17 cellular contexts compared by ENCODE assay signal in genomic region chr3:73469331-73469730, GRCh38.
"Had no signal": no experiment of that assay in that cellular context is flagged by ENCODE, and none has a peak within 500 bp of the region (broad histone marks: within the 10 kb centered on the region; RNA-seq: fewer than 3 reads in every experiment).

No MANE protein-coding gene starts in this region.

- H3K9me3 ChIP-seq: MG63, SJSA1 had no signal

- H3K4me1 ChIP-seq: SJSA1 had no signal

- H3K27ac ChIP-seq: SJSA1, SK-N-MC had no signal

- FAIRE-seq: RCC 7860 had no signal

- H3K36me3 ChIP-seq: MG63, SJSA1 had no signal

- H3K27me3 ChIP-seq: MG63, SJSA1 had no signal

- H3K4me3 ChIP-seq: MG63, SJSA1, SK-N-MC had no signal

- DNase-seq: KBM-7, MG63, NCI-H1092 treated with DMSO at 0.1 percent for 48 hours, NCI-H1436, NCI-H1694 treated with DMSO at 0.1 percent for 48 hours, NCI-H1930, NCI-H2107, NCI-H2227 treated with DMSO at 0.1 percent for 48 hours, NCI-H524, NCI-H774, Right ventricle myocardium superior, RPMI8226, SIG-M5, T-helper 1 cell had no signal
